Comparison of ENCODE assay signal across 1 cellular context in genomic region chr9:136886610-136887597, GRCh38.
TF ChIP-seq lines count a peak whose summit lies in the region.

No MANE protein-coding gene starts in this region.

TF ChIP-seq in HepG2, 621 proteins besides CTCF, POLR2A, EP300 and RAD21 (continued from another document and continues in another):
- TF ChIP-seq MNT (IDR thresholded peaks at IDR 0.05) (no peak), KLF11 (CRISPR knock-in tag; IDR thresholded peaks at IDR 0.05) (no peak), TFDP2 (CRISPR knock-in tag; IDR thresholded peaks at IDR 0.05) (no peak; the same call in 1 of the 2 replicates), ZNF883 (CRISPR knock-in tag; IDR thresholded peaks at IDR 0.05; ENCODE audit: not compliant biosample characterization) (peak; percentile 69), ZNF512 (CRISPR knock-in tag; IDR thresholded peaks at IDR 0.05) (no peak), TCF12 (IDR thresholded peaks at IDR 0.05) (no peak), TCF12 (CRISPR knock-in tag; IDR thresholded peaks at IDR 0.05) (no peak), ARHGAP35 (CRISPR knock-in tag; IDR thresholded peaks at IDR 0.05; ENCODE audit: borderline replicate concordance) (no peak), AGO2 (optimal IDR thresholded peaks at IDR 0.05; ENCODE audit: low read depth, low read length) (peak; percentile 58), TIGD3 (CRISPR knock-in tag; IDR thresholded peaks at IDR 0.05; ENCODE audit: borderline replicate concordance) (no peak), IRF9 (CRISPR knock-in tag; IDR thresholded peaks at IDR 0.05; ENCODE audit: borderline replicate concordance) (peak; percentile 25; the same call in 1 of the 2 replicates), ZNF781 (CRISPR knock-in tag; IDR thresholded peaks at IDR 0.05; ENCODE audit: borderline replicate concordance, not compliant biosample characterization) (no peak), ZNF124 (CRISPR knock-in tag; IDR thresholded peaks at IDR 0.05) (no peak), TBX3 (IDR thresholded peaks at IDR 0.05; ENCODE audit: borderline replicate concordance) (no peak), FOXM1 (CRISPR knock-in tag; IDR thresholded peaks at IDR 0.05) (no peak), POLR2G (IDR thresholded peaks at IDR 0.05; ENCODE audit: low read depth, low read length) (no peak), NAIF1 (CRISPR knock-in tag; IDR thresholded peaks at IDR 0.05; ENCODE audit: borderline replicate concordance) (no peak), ZNF12 (CRISPR knock-in tag; IDR thresholded peaks at IDR 0.05) (no peak), ISX (CRISPR knock-in tag; conservative IDR thresholded peaks at IDR 0.05) (no peak), MAX (IDR thresholded peaks at IDR 0.05) (no peak), ZFP90 (CRISPR knock-in tag; IDR thresholded peaks at IDR 0.05; ENCODE audit: borderline replicate concordance) (0 out of 2 replicates have a peak, but pooled peaks have one; percentile 28), ZNF710 (CRISPR knock-in tag; IDR thresholded peaks at IDR 0.05; ENCODE audit: borderline replicate concordance) (no peak), ZSCAN12 (CRISPR knock-in tag; IDR thresholded peaks at IDR 0.05) (no peak), FOXO1 (CRISPR knock-in tag; IDR thresholded peaks at IDR 0.05) (0 out of 2 replicates have a peak, but pooled peaks have one; percentile 9), RFX5 (IDR thresholded peaks at IDR 0.05; ENCODE audit: low read depth, low read length) (no peak), CC2D1A (CRISPR knock-in tag; IDR thresholded peaks at IDR 0.05) (no peak), ATF1 (CRISPR knock-in tag; IDR thresholded peaks at IDR 0.05) (no peak), FLYWCH1 (CRISPR knock-in tag; IDR thresholded peaks at IDR 0.05) (no peak), ZNF350 (CRISPR knock-in tag; IDR thresholded peaks at IDR 0.05; ENCODE audit: borderline replicate concordance, low read depth) (no peak), CHD2 (IDR thresholded peaks at IDR 0.05; ENCODE audit: low read depth, low read length) (no peak), ZNF770 (CRISPR knock-in tag; IDR thresholded peaks at IDR 0.05) (no peak), NFYB (CRISPR knock-in tag; IDR thresholded peaks at IDR 0.05) (no peak), ZNF687 (CRISPR knock-in tag; IDR thresholded peaks at IDR 0.05) (peak; percentile 50; the same call in 1 of the 2 replicates), ZNF589 (CRISPR knock-in tag; conservative IDR thresholded peaks at IDR 0.05) (0 out of 2 replicates have a peak, but pooled peaks have one; percentile 34), HIC2 (CRISPR knock-in tag; IDR thresholded peaks at IDR 0.05; ENCODE audit: low read depth) (no peak), ATF7 (IDR thresholded peaks at IDR 0.05) (no peak), ATF7 (CRISPR knock-in tag; IDR thresholded peaks at IDR 0.05) (no peak), BRF2 (CRISPR knock-in tag; IDR thresholded peaks at IDR 0.05) (no peak), ZSCAN20 (CRISPR knock-in tag; IDR thresholded peaks at IDR 0.05; ENCODE audit: borderline replicate concordance) (0 out of 2 replicates have a peak, but pooled peaks have one; percentile 46), MXD1 (CRISPR knock-in tag; IDR thresholded peaks at IDR 0.05) (no peak; the same call in 1 of the 2 replicates), MED1 (CRISPR knock-in tag; IDR thresholded peaks at IDR 0.05) (peak; percentile 27; the same call in 1 of the 2 replicates), KDM4B (CRISPR knock-in tag; IDR thresholded peaks at IDR 0.05) (no peak)
